1 cellular context compared by ENCODE assay signal in genomic region chr1:211938473-211939080, GRCh38.
TF ChIP-seq lines count a peak whose summit lies in the region.

No MANE protein-coding gene starts in this region.

TF ChIP-seq in K562, 482 proteins besides CTCF, POLR2A, EP300 and RAD21 (continued from another document and continues in another):
- TF ChIP-seq MBD1 (CRISPR knock-in tag; IDR thresholded peaks at IDR 0.05): no peak
- no peak for TF ChIP-seq ZNF282 (CRISPR knock-in tag; IDR thresholded peaks at IDR 0.05)
- TF ChIP-seq NR2F6 (CRISPR knock-in tag; IDR thresholded peaks at IDR 0.05): no peak
- TF ChIP-seq ZNF699 (CRISPR knock-in tag; IDR thresholded peaks at IDR 0.05; ENCODE audit: insufficient replicate concordance): no peak
- no peak for TF ChIP-seq FOXA1 (IDR thresholded peaks at IDR 0.05; ENCODE audit: borderline replicate concordance)
- no peak for TF ChIP-seq FOXJ2 (tag; IDR thresholded peaks at IDR 0.05)
- no peak for TF ChIP-seq SRF (CRISPR knock-in tag; IDR thresholded peaks at IDR 0.05)
- TF ChIP-seq BDP1 (IDR thresholded peaks at IDR 0.05; ENCODE audit: insufficient read depth, insufficient read length): no peak
- TF ChIP-seq SMAD2 (IDR thresholded peaks at IDR 0.05; ENCODE audit: low read depth, low read length): no peak
- TF ChIP-seq TCF7L2 (IDR thresholded peaks at IDR 0.05; ENCODE audit: low read depth, low read length): no peak
- TF ChIP-seq UBTF (IDR thresholded peaks at IDR 0.05; ENCODE audit: borderline replicate concordance in 1 of 2, low read depth in 2 of 2, low read length in 2 of 2): no peak
- no peak for TF ChIP-seq ZNF778 (CRISPR knock-in tag; IDR thresholded peaks at IDR 0.05)
- no peak for TF ChIP-seq CC2D1A (IDR thresholded peaks at IDR 0.05)
- TF ChIP-seq HOMEZ (CRISPR knock-in tag; IDR thresholded peaks at IDR 0.05): no peak
- TF ChIP-seq POLR2AphosphoS5 (IDR thresholded peaks at IDR 0.05; ENCODE audit: control insufficient read depth, insufficient read depth, low read depth, low read length): no peak
- peak in 1 of 2 experiments; percentile 68; a peak in 1 of 4 replicates for TF ChIP-seq ZNF639 (CRISPR knock-in tag; conservative IDR thresholded peaks at IDR 0.05 in 1 of 2, IDR thresholded peaks at IDR 0.05 in 1 of 2)
- no peak for TF ChIP-seq MCM5 (IDR thresholded peaks at IDR 0.05; ENCODE audit: low read depth)
- no peak for TF ChIP-seq ZNF253 (CRISPR knock-in tag; conservative IDR thresholded peaks at IDR 0.05)
- no peak for TF ChIP-seq TGIF2 (CRISPR knock-in tag; IDR thresholded peaks at IDR 0.05)
- TF ChIP-seq ZNF785 (CRISPR knock-in tag; IDR thresholded peaks at IDR 0.05): no peak
- no peak for TF ChIP-seq POLR3A (IDR thresholded peaks at IDR 0.05; ENCODE audit: borderline replicate concordance, extremely low read depth, insufficient read depth, insufficient read length)
- no peak for TF ChIP-seq STAT5B (CRISPR knock-in tag; IDR thresholded peaks at IDR 0.05)
- 0 out of 6 replicates have a peak, but pooled peaks of 1 of the 3 experiments have one; percentile 7 for TF ChIP-seq ZBTB11 (CRISPR knock-in tag; IDR thresholded peaks at IDR 0.05)
- no peak for TF ChIP-seq ZNF197 (CRISPR knock-in tag; IDR thresholded peaks at IDR 0.05; ENCODE audit: low read depth)
- TF ChIP-seq EWSR1 (IDR thresholded peaks at IDR 0.05; ENCODE audit: borderline replicate concordance, low read depth, partially characterized antibody): no peak
- 0 out of 2 replicates have a peak, but pooled peaks have one; percentile 30 for TF ChIP-seq ATF7 (IDR thresholded peaks at IDR 0.05)
- TF ChIP-seq ZC3H11A (IDR thresholded peaks at IDR 0.05; ENCODE audit: low read depth, low read length): no peak
- TF ChIP-seq ZNF584 (CRISPR knock-in tag; IDR thresholded peaks at IDR 0.05; ENCODE audit: low read depth): no peak
- no peak for TF ChIP-seq ZNF41 (CRISPR knock-in tag; conservative IDR thresholded peaks at IDR 0.05)
- no peak for TF ChIP-seq FOXJ3 (CRISPR knock-in tag; IDR thresholded peaks at IDR 0.05)
- TF ChIP-seq MGA (IDR thresholded peaks at IDR 0.05): 0 out of 2 replicates have a peak, but pooled peaks have one; percentile 17
- no peak for TF ChIP-seq ELK3 (CRISPR knock-in tag; IDR thresholded peaks at IDR 0.05)
- no peak for TF ChIP-seq POLR2B (IDR thresholded peaks at IDR 0.05; ENCODE audit: low read depth, partially characterized antibody)
